13 cellular contexts compared by ENCODE assay signal in the genomic region with DNA sequence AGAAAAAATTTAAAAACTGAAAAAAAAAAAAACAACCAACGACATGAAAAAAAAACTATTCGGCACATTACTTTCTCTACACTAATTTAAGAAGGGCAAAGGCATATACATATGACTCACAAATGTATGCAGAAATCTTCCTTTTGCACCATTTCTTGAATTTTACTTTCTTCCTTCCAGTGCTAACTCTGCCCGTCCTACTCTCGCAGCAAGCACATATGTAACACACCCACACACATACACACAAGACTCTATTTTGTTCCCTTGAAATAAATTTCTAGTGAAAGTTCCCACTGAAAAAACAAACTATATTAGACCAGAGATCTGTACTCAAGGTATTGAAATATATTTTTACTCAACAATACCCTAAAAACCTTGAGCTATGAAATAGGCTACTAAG. TPM values are rescaled to one million over a fixed set of nuclear protein-coding genes. Genes with fewer than 3 reads are reported as not detected.
DNase-seq lines count a peak whose midpoint lies in the region; ATAC-seq and TF ChIP-seq lines count a peak whose summit lies in the region.
"Had no signal": no experiment of that assay in that cellular context is flagged by ENCODE, and none has a peak within 500 bp of the region (broad histone marks: within the 10 kb centered on the region; RNA-seq: fewer than 3 reads in every experiment).

No MANE protein-coding gene starts in this region.

- H3K4me1 ChIP-seq in cardiac muscle cell (ENCODE audit: low read depth) = peaks cover 59% of the 10 kb centered on the region
- peaks cover 0 to 52% of the 10 kb centered on the region in 2 donors for H3K4me1 ChIP-seq in right atrium auricular region
- peaks cover 34% of the 10 kb centered on the region for H3K4me1 ChIP-seq in endocrine pancreas (ENCODE audit: control insufficient read depth, insufficient read depth, low read length)

- H3K27me3 ChIP-seq in cardiac muscle cell (no peaks in the 10 kb centered on the region), right atrium auricular region (no peaks in the 10 kb centered on the region), endocrine pancreas (ENCODE audit: control insufficient read depth, insufficient read depth, low read length) (no peaks in the 10 kb centered on the region)

- peak overlapping the region; percentile 99 for H3K4me3 Mint-ChIP-seq in T-helper 17 cell
- peak overlapping the region; percentile 34 to 52 for H3K4me3 Mint-ChIP-seq in stimulated activated naive B cell treated with anti-CD40 and anti-IgM and Interleukin-4, amounts not matched to agents 10 μg/mL and 1 μg/mL and 100 μg/mL, for 72 hours

- H3K9me3 Mint-ChIP-seq in stimulated activated naive B cell treated with anti-CD40 and anti-IgM and Interleukin-4, amounts not matched to agents 10 μg/mL and 1 μg/mL and 100 μg/mL, for 72 hours = no peaks in the 10 kb centered on the region

- no peak overlapping the region for H3K9ac ChIP-seq in endocrine pancreas (ENCODE audit: control insufficient read depth, insufficient read depth, low read length)

- DNase-seq in cardiac muscle cell (ENCODE audit: low read depth in 1 of 2, low spot score in 1 of 2) = no peak
- DNase-seq in right atrium auricular region (ENCODE audit: low spot score) = no peak
- DNase-seq in T-helper 17 cell = no peak
- no peak for DNase-seq in stimulated activated naive B cell treated with anti-CD40 and anti-IgM and Interleukin-4, amounts not matched to agents 10 μg/mL and 1 μg/mL and 100 μg/mL, for 72 hours
- DNase-seq in iPS-NIHi11 (ENCODE audit: low spot score) = no peak
- DNase-seq: aorta; foreskin fibroblast; NCI-H526; stimulated activated CD4-positive, alpha-beta T cell treated with anti-CD3 and anti-CD28 coated beads, Interleukin-4, amount 100 ng/mL, for 24 hours; stimulated activated naive CD4-positive, alpha-beta T cell had no signal

- TF ChIP-seq CTCF in cardiac muscle cell (IDR thresholded peaks at IDR 0.05; ENCODE audit: low read depth, low read length) = no peak
- no peak for TF ChIP-seq CTCF in right atrium auricular region (IDR thresholded peaks at IDR 0.05)

- H3K36me3 Mint-ChIP-seq in T-helper 17 cell (ENCODE audit: low read depth) = peaks cover 10% of the 10 kb centered on the region
- peaks cover 51 to 74% of the 10 kb centered on the region in 2 donors for H3K36me3 Mint-ChIP-seq in stimulated activated naive B cell treated with anti-CD40 and anti-IgM and Interleukin-4, amounts not matched to agents 10 μg/mL and 1 μg/mL and 100 μg/mL, for 72 hours

- no peak for ATAC-seq in T-helper 17 cell
- ATAC-seq in stimulated activated naive B cell treated with anti-CD40 and anti-IgM and Interleukin-4, amounts not matched to agents 10 μg/mL and 1 μg/mL and 100 μg/mL, for 72 hours (replicated peaks) = no peak
- no peak for ATAC-seq in GM19328 (IDR thresholded peaks at IDR 0.05; ENCODE audit: unreplicated experiment)
- no peak for ATAC-seq in GM21723 (IDR thresholded peaks at IDR 0.05; ENCODE audit: unreplicated experiment)

- no peaks in the 10 kb centered on the region for H3K36me3 ChIP-seq in cardiac muscle cell
- no peaks in the 10 kb centered on the region for H3K36me3 ChIP-seq in right atrium auricular region
- no peaks in the 10 kb centered on the region for H3K36me3 ChIP-seq in endocrine pancreas (ENCODE audit: control insufficient read depth, insufficient read depth, low read length)

- no peaks in the 10 kb centered on the region for H3K27me3 Mint-ChIP-seq in T-helper 17 cell
- no peaks in the 10 kb centered on the region for H3K27me3 Mint-ChIP-seq in stimulated activated naive B cell treated with anti-CD40 and anti-IgM and Interleukin-4, amounts not matched to agents 10 μg/mL and 1 μg/mL and 100 μg/mL, for 72 hours

- peak overlapping the region; percentile 99 for H3K27ac Mint-ChIP-seq in T-helper 17 cell
- peak overlapping the region; percentile 48 for H3K27ac Mint-ChIP-seq in stimulated activated naive B cell treated with anti-CD40 and anti-IgM and Interleukin-4, amounts not matched to agents 10 μg/mL and 1 μg/mL and 100 μg/mL, for 72 hours

- H3K9me3 ChIP-seq in cardiac muscle cell (ENCODE audit: low read depth) (no peaks in the 10 kb centered on the region), right atrium auricular region (no peaks in the 10 kb centered on the region), T-helper 17 cell (ENCODE audit: control insufficient read depth, low read length, poor library complexity, severe bottlenecking) (no peaks in the 10 kb centered on the region), endocrine pancreas (ENCODE audit: control insufficient read depth, low read length) (no peaks in the 10 kb centered on the region)

- H3K4me3 ChIP-seq in cardiac muscle cell (no peak overlapping the region), right atrium auricular region (no peak overlapping the region), endocrine pancreas (ENCODE audit: control insufficient read depth, insufficient read depth, low read length) (peak overlapping the region; percentile 46)

- H3K4me1 Mint-ChIP-seq in T-helper 17 cell = peaks cover 55% of the 10 kb centered on the region
- peaks cover 54 to 91% of the 10 kb centered on the region in 2 donors for H3K4me1 Mint-ChIP-seq in stimulated activated naive B cell treated with anti-CD40 and anti-IgM and Interleukin-4, amounts not matched to agents 10 μg/mL and 1 μg/mL and 100 μg/mL, for 72 hours

- H3K27ac ChIP-seq in cardiac muscle cell (peak overlapping the region; percentile 99), right atrium auricular region (peak overlapping the region in 1 of 2 donors; percentile 100)

RNA-seq across cellular contexts. Expression of a gene that starts 14.6 kb away (rescaled TPM):
- total RNA-seq in cardiac muscle cell (46.4 and 61.2 TPM in 2 replicates), right atrium auricular region (10 to 100 TPM; 51.2 to 61.6 TPM), T-helper 17 cell (1,000 to 10,000 TPM; 1,109 to 1,137 TPM)
- 219 and 277 TPM in 2 replicates for polyA plus RNA-seq in cardiac muscle cell

Comparison
In these comparisons a context has a peak if more than half of its experiments do, and no peak if none do; other contexts are left out.
1. RNA of a gene that starts 14.6 kb away (total RNA-seq): 1,109 to 1,137 TPM in T-helper 17 cell; 51.2 to 61.6 TPM in right atrium auricular region and 46.4 to 61.2 TPM in cardiac muscle cell; every median in the first group is over 10 times any median in the second.